ENCODE assay signal across 8 cellular contexts in the genomic region with DNA sequence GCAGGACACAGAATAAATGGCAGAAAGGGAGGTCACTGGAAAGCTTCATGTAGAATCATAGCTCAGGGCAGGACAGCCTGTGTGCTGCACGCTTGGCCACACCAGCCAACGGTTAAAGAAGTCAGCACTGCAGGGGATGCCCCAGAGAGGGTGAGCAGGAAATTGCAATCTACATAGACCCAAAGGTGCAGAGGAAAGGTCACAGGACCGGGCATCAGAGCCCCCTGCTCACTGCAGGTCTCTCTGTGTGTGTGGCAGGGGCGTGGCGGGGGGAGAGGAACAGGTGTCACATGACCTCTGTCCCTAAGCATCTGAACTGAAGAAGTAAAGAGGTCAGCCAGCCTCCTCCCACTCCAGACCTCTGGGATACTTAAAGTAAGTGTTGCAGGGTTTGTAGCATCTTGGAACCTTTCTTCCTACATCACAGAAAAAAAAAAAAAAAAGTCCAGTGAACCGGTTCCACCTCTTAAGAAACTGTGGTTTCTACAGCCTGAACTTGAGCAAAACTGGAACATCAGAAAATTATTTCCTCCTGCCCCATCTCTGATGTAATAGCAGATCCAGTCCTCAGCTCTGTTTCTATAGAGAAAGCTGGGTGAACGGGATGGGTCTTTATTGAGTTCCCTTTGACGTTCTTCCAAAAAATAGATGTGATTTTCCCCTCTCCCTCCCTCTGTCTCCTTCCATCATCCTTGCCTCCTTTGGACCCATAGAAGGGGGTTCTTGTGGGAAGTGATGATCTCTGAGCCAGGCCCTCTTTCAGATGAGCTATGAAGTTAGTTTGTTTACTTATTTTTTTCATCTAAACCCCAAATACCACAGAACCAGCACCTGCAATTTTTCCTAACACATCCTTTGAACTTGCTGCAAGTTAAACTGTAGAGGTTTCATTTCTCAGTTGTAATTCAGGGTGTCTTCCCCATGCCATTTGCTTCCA.
DNase-seq lines count a peak whose midpoint lies in the region; ATAC-seq, FAIRE-seq and TF ChIP-seq lines count a peak whose summit lies in the region.

No MANE protein-coding gene starts in this region.

- peaks cover 20% of the 10 kb centered on the region for H3K4me1 ChIP-seq in effector memory CD4-positive, alpha-beta T cell (ENCODE audit: control insufficient read depth, insufficient read depth, low read length, poor library complexity, severe bottlenecking)
- H3K4me1 ChIP-seq in lower lobe of right lung (peaks cover 4% of the 10 kb centered on the region), esophagus squamous epithelium (peaks cover 0 to 12% (median 5%) of the 10 kb centered on the region in 3 donors)

- no peaks in the 10 kb centered on the region for H3K36me3 ChIP-seq in effector memory CD4-positive, alpha-beta T cell (ENCODE audit: control insufficient read depth, insufficient read depth, low read length)
- H3K36me3 ChIP-seq in lower lobe of right lung (no peaks in the 10 kb centered on the region), esophagus squamous epithelium (no peaks in the 10 kb centered on the region)

- no peaks in the 10 kb centered on the region for H3K27me3 ChIP-seq in effector memory CD4-positive, alpha-beta T cell (replicated peaks; ENCODE audit: control insufficient read depth, insufficient read depth, low read length, poor library complexity, severe bottlenecking)
- H3K27me3 ChIP-seq in lower lobe of right lung (ENCODE audit: low read depth), result peaks cover 13% of the 10 kb centered on the region
- peaks cover 0 to 5% (median 0%) of the 10 kb centered on the region in 4 donors for H3K27me3 ChIP-seq in esophagus squamous epithelium

- peak; percentile 90 for FAIRE-seq in GM18507 (lab: Jason Lieb, UNC)

- ATAC-seq in GM21528 (IDR thresholded peaks at IDR 0.05; ENCODE audit: low FRiP score, unreplicated experiment) (peak; percentile 71), HG03571 (IDR thresholded peaks at IDR 0.05; ENCODE audit: unreplicated experiment) (peak; percentile 82), lower lobe of right lung (no peak)

- peak overlapping the region; percentile 37 for H3K27ac ChIP-seq in effector memory CD4-positive, alpha-beta T cell (ENCODE audit: insufficient read depth, low read length, poor library complexity, severe bottlenecking)
- H3K27ac ChIP-seq in lower lobe of right lung, result no peak overlapping the region
- no peak overlapping the region for H3K27ac ChIP-seq in esophagus squamous epithelium

- H3K9me3 ChIP-seq in effector memory CD4-positive, alpha-beta T cell (ENCODE audit: control insufficient read depth, low read length), result no peaks in the 10 kb centered on the region
- H3K9me3 ChIP-seq in lower lobe of right lung (no peaks in the 10 kb centered on the region), esophagus squamous epithelium (peaks cover 0 to 8% (median 0%) of the 10 kb centered on the region in 3 donors)

- no peak for DNase-seq in GM18507 (ENCODE audit: extremely low spot score, insufficient read length, low read depth)
- no peak for DNase-seq in effector memory CD4-positive, alpha-beta T cell
- DNase-seq in lower lobe of right lung, result no peak
- no peak for DNase-seq in amygdala (lab: John Stamatoyannopoulos, UW)
- no peak for DNase-seq in esophagus squamous epithelium (lab: John Stamatoyannopoulos, UW)
- no peak for DNase-seq in stimulated activated CD4-positive, alpha-beta T cell treated with anti-CD3 and anti-CD28 coated beads, Interleukin-2, amount 100 ng/mL, for 24 hours

- peak overlapping the region; percentile 4 for H3K4me3 ChIP-seq in effector memory CD4-positive, alpha-beta T cell (ENCODE audit: insufficient read depth, low read depth, low read length, poor library complexity, severe bottlenecking)
- H3K4me3 ChIP-seq in lower lobe of right lung (no peak overlapping the region), esophagus squamous epithelium (no peak overlapping the region)

- TF ChIP-seq CTCF in lower lobe of right lung (IDR thresholded peaks at IDR 0.05), result no peak
- TF ChIP-seq CTCF in esophagus squamous epithelium (IDR thresholded peaks at IDR 0.05), result no peak

- WGBS in esophagus squamous epithelium, 2 donors, result 28 to 40% methylated on average over 3 to 8 of the region's 8 CpGs

- intact Hi-C loops in lower lobe of right lung (cut with DNase I) (no loop called here), esophagus squamous epithelium (cut with DNase I) (no loop called here)

- no peak for TF ChIP-seq POLR2A in esophagus squamous epithelium (IDR thresholded peaks at IDR 0.05)

Comparison
In these comparisons a context has a peak if more than half of its experiments do, and no peak if none do; other contexts are left out.
1. ATAC-seq: peak in GM21528 (single experiment) and HG03571 (single experiment); none in lower lobe of right lung (0 of 2).